Comparison of ENCODE assay signal across 8 cellular contexts in genomic region chr7:28411876-28412662, GRCh38. TPM values are rescaled to one million over a fixed set of nuclear protein-coding genes. Genes with fewer than 3 reads are reported as not detected.
DNase-seq lines count a peak whose midpoint lies in the region; ATAC-seq and TF ChIP-seq lines count a peak whose summit lies in the region.

CREB5 (plus strand) TSS chr7:28412518; CDS start chr7:28412915, 397 bp downstream.

- TF ChIP-seq CTCF in fibroblast of lung (conservative IDR thresholded peaks at IDR 0.05 in 1 of 2, IDR thresholded peaks at IDR 0.05 in 1 of 2; ENCODE audit: low read depth in 1 of 2, low read length in 2 of 2) (peak in 1 of 2 donors; percentile 47), progenitor cell of endocrine pancreas (IDR thresholded peaks at IDR 0.05; ENCODE audit: unreplicated experiment) (peak; percentile 22)

- ATAC-seq in HG02610 (IDR thresholded peaks at IDR 0.05; ENCODE audit: unreplicated experiment) (no peak), GM19467 (IDR thresholded peaks at IDR 0.05; ENCODE audit: unreplicated experiment) (no peak), HG02970 (IDR thresholded peaks at IDR 0.05; ENCODE audit: low FRiP score, unreplicated experiment) (no peak)

- H3K36me3 Mint-ChIP-seq in progenitor cell of endocrine pancreas (ENCODE audit: insufficient read depth): no peaks in the 10 kb centered on the region

- no peak within 1 kb of the TSS for H3K9ac ChIP-seq in fibroblast of lung (ENCODE audit: insufficient read depth, low read length)

- H3K4me2 ChIP-seq in fibroblast of lung (ENCODE audit: extremely low read depth, insufficient read depth, low read length): peak within 1 kb of the TSS; percentile 80

- in situ Hi-C loops in G401 (cut with HindIII; ENCODE audit: low sequenced_read_pairs): no loop called here

- H3K27ac Mint-ChIP-seq in progenitor cell of endocrine pancreas: no peak within 1 kb of the TSS

- peaks cover 9% of the 10 kb centered on the region for H3K4me1 ChIP-seq in fibroblast of lung (ENCODE audit: control insufficient read depth, extremely low read depth, insufficient read depth, low read length)

- no peak within 1 kb of the TSS for H3K4me3 Mint-ChIP-seq in progenitor cell of endocrine pancreas (ENCODE audit: low read depth)

- H2AFZ ChIP-seq in fibroblast of lung (ENCODE audit: low read length): no peak within 1 kb of the TSS

- no peaks in the 10 kb centered on the region for H3K36me3 ChIP-seq in fibroblast of lung (ENCODE audit: control insufficient read depth, insufficient read depth, low read length)

- no peaks in the 10 kb centered on the region for H3K9me3 Mint-ChIP-seq in progenitor cell of endocrine pancreas (ENCODE audit: low read depth)

- DNase-seq in G401 (ENCODE audit: low spot score): peak; percentile 48
- DNase-seq in NCI-H82 treated with DMSO at 0.1 percent for 48 hours (lab: John Stamatoyannopoulos, UW; ENCODE audit: unreplicated experiment): peak; percentile 78
- DNase-seq in fibroblast of lung (ENCODE audit: low read depth in 2 of 2): peak in 1 of 2 donors; percentile 68
- no peak for DNase-seq in progenitor cell of endocrine pancreas (ENCODE audit: low spot score, unreplicated experiment)
- DNase-seq in NCI-H1694 (lab: John Stamatoyannopoulos, UW): no peak

- H3K79me2 ChIP-seq in fibroblast of lung (ENCODE audit: control insufficient read depth, insufficient read depth, low read length): no peaks in the 10 kb centered on the region

- H3K4me3 ChIP-seq in fibroblast of lung (replicated peaks in 1 of 4; ENCODE audit: control extremely low read depth in 1 of 4, insufficient read depth in 1 of 4, low read depth in 3 of 4, low read length in 4 of 4): peak within 1 kb of the TSS in 2 of 4 experiments; percentile 75 to 88

- no peaks in the 10 kb centered on the region for H4K20me1 ChIP-seq in fibroblast of lung (ENCODE audit: control insufficient read depth, extremely low read depth, insufficient read depth, low read length)

- H3K9me3 ChIP-seq in fibroblast of lung (ENCODE audit: control insufficient read depth, insufficient read depth, low read depth, low read length): no peaks in the 10 kb centered on the region

- H3K4me1 Mint-ChIP-seq in progenitor cell of endocrine pancreas (ENCODE audit: low read depth): peaks cover 13% of the 10 kb centered on the region

- H3K27ac ChIP-seq in fibroblast of lung (ENCODE audit: insufficient read depth, low read length): no peak within 1 kb of the TSS

- H3K27me3 Mint-ChIP-seq in progenitor cell of endocrine pancreas: peaks cover 84% of the 10 kb centered on the region

- no peaks in the 10 kb centered on the region for H3K27me3 ChIP-seq in fibroblast of lung (ENCODE audit: control insufficient read depth, insufficient read depth, low read length)

RNA-seq across cellular contexts. Expression of gene CREB5, which starts in this region (rescaled TPM):
- 0.12 and 0.20 TPM in 2 replicates for total RNA-seq in G401 (2014; rRNA removed; shearing (Covaris generic))
- total RNA-seq in fibroblast of lung (3.1 and 28.4 TPM in 2 replicates), progenitor cell of endocrine pancreas (4.6 and 5.4 TPM in 2 replicates)
- 8.2 and 13.0 TPM in 2 replicates for polyA plus RNA-seq in fibroblast of lung
- 9.7 and 9.8 TPM in 2 replicates for polyA plus RNA-seq in fibroblast of lung (2012)
- 32.7 TPM in 2 replicates for polyA minus RNA-seq in fibroblast of lung (ENCODE audit: low replicate concordance)

Comparison
In these comparisons a context has a peak if more than half of its experiments do, and no peak if none do; other contexts are left out.
1. Peak in DNase-seq in G401; RNA of the gene not detected or under 1 TPM.